8 cellular contexts compared by ENCODE assay signal in the genomic region with DNA sequence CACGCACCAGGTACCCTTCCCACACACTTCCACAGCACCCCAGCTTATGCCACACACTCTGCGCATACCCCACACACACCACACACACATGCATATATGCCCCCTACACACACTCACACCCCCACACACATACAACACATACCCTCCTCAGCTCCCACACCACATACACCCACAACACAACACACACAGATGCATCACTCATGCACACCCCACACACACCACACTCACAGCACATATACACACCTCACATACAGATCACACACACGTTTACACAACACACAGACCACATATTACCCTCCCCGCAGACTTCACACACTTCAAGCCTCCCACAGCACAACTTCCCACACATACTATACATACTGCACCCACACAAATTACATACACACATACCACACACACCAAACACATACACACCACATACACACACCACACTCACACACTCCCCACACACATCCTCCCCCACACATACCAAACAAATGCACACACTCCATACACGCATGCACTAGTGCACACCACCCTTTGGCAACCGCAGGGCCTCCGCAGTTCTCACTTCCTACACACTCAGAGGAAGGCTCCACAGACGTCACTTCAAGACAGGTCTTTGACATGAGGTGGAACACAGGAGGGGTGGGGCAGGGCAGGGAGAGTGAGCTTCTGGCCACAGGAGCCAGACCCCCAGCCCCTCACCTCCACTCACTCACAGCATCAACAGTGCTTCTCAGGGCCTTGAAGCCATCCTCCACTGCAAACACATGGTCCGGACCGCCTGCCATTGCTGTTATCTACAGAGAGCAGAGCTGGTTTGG. TPM values are rescaled to one million over a fixed set of nuclear protein-coding genes. Genes with fewer than 3 reads are reported as not detected.
DNase-seq lines count a peak whose midpoint lies in the region; ATAC-seq and TF ChIP-seq lines count a peak whose summit lies in the region.

No MANE protein-coding gene starts in this region.

- peak in 3 of 4 experiments; percentile 24 to 50 (median 29) for DNase-seq in activated CD4-positive, CD25-positive, alpha-beta regulatory T cell (lab: John Stamatoyannopoulos, UW)
- DNase-seq in islet precursor cell (peak; percentile 38), RWPE1 (ENCODE audit: low spot score) (no peak), retina (no peak), Karpas-422 (no peak), middle frontal gyrus (ENCODE audit: extremely low spot score, low spot score) (no peak)

- H3K9me2 ChIP-seq in Karpas-422 (replicated peaks; ENCODE audit: insufficient read depth, low read length): no peaks in the 10 kb centered on the region

- H3K9me3 ChIP-seq in BLaER1 (no peaks in the 10 kb centered on the region), Karpas-422 (ENCODE audit: low read length) (no peaks in the 10 kb centered on the region)

- H3K4me1 ChIP-seq in BLaER1: peaks cover 83% of the 10 kb centered on the region
- H3K4me1 ChIP-seq in Karpas-422 (ENCODE audit: low read length): no peaks in the 10 kb centered on the region

- H3K4me3 ChIP-seq in BLaER1 (peak overlapping the region; percentile 64), Karpas-422 (ENCODE audit: low read length) (no peak overlapping the region)

- ATAC-seq in GM21825 (IDR thresholded peaks at IDR 0.05; ENCODE audit: unreplicated experiment): peak; percentile 79

- no peak overlapping the region for H2AFZ ChIP-seq in Karpas-422 (ENCODE audit: low read length)

- POLR2A ChIA-PET in RWPE1 (lab: Yijun Ruan, JAX; ENCODE audit: low non-redundant PET): no interaction called here

- H3K9ac ChIP-seq in BLaER1 (peak overlapping the region; percentile 70), Karpas-422 (ENCODE audit: low read length) (no peak overlapping the region)

- CTCF ChIA-PET in RWPE1 (lab: Yijun Ruan, JAX): no interaction called here

- H3K36me3 ChIP-seq in BLaER1 (no peaks in the 10 kb centered on the region; the same call in 1 of the 2 replicates), Karpas-422 (ENCODE audit: insufficient read depth, low read length) (no peaks in the 10 kb centered on the region)

- no peak for TF ChIP-seq CTCF in RWPE1 (conservative IDR thresholded peaks at IDR 0.05; ENCODE audit: low read depth)

- peak overlapping the region; percentile 91 for H3K27ac ChIP-seq in BLaER1
- H3K27ac ChIP-seq in RWPE1: no peak overlapping the region
- H3K27ac ChIP-seq in Karpas-422 (ENCODE audit: low read length): no peak overlapping the region

- H4K20me1 ChIP-seq in BLaER1 (peaks cover 8% of the 10 kb centered on the region), Karpas-422 (ENCODE audit: insufficient read depth, low read depth, low read length) (no peaks in the 10 kb centered on the region)

- H3K4me2 ChIP-seq in BLaER1 (peak overlapping the region; percentile 98), Karpas-422 (ENCODE audit: low read depth, low read length, poor library complexity, severe bottlenecking) (no peak overlapping the region)

- no peaks in the 10 kb centered on the region for H3K79me2 ChIP-seq in Karpas-422 (ENCODE audit: low read length)

- H3K27me3 ChIP-seq in BLaER1 (no peaks in the 10 kb centered on the region), Karpas-422 (ENCODE audit: low read length) (no peaks in the 10 kb centered on the region)

RNA-seq across cellular contexts. Expression of a gene that starts 18.5 kb away (rescaled TPM):
- total RNA-seq in Karpas-422 (2014; rRNA removed; shearing (Covaris generic); ENCODE audit: low replicate concordance): not detected in 2 replicates

Comparison
In these comparisons a context has a peak if more than half of its experiments do, and no peak if none do; other contexts are left out.
1. DNase-seq: peak in activated CD4-positive, CD25-positive, alpha-beta regulatory T cell (3 of 4) and islet precursor cell (single experiment); none in RWPE1 (single experiment), retina (single experiment), Karpas-422 (single experiment) and middle frontal gyrus (single experiment).